Comparison of ENCODE assay signal across 13 cellular contexts in the genomic region with DNA sequence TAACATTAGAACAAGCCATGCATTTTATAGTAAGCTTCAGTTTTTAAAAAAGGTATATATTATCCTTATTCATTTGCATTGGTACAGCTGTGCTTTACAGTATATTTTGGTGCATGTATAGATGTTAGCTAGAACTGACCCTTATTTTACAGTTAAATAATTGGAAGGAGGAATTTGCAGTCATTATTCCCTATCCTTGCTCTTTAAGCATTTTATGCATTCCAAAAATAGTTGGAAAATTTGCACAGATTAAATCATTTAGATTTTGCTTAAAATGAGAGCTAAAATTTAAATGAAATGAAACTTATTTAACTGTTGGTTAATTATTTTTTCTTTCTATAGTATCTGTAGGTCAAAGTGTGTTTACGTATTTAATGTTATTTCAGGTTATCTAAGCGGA.
DNase-seq lines count a peak whose midpoint lies in the region; ATAC-seq, FAIRE-seq and TF ChIP-seq lines count a peak whose summit lies in the region.
"Had no signal": no experiment of that assay in that cellular context is flagged by ENCODE, and none has a peak within 500 bp of the region (broad histone marks: within the 10 kb centered on the region; RNA-seq: fewer than 3 reads in every experiment).

No MANE protein-coding gene starts in this region.

- H3K9ac ChIP-seq in OCI-LY1 (ENCODE audit: low read length): no peak overlapping the region
- no peak overlapping the region for H3K9ac ChIP-seq in neural progenitor cell

- H3K27me3 ChIP-seq in OCI-LY1 (ENCODE audit: insufficient read depth, low read length) (no peaks in the 10 kb centered on the region), neural progenitor cell (no peaks in the 10 kb centered on the region), BE2C (no peaks in the 10 kb centered on the region)

- H3K79me2 ChIP-seq in OCI-LY1 (ENCODE audit: insufficient read depth, low read length) (no peaks in the 10 kb centered on the region), neural progenitor cell (ENCODE audit: low read depth) (no peaks in the 10 kb centered on the region)

- no peaks in the 10 kb centered on the region for H3K9me3 ChIP-seq in A549
- no peaks in the 10 kb centered on the region for H3K9me3 ChIP-seq in OCI-LY1 (ENCODE audit: low read length)
- H3K9me3 ChIP-seq in neural progenitor cell (ENCODE audit: low read depth): no peaks in the 10 kb centered on the region
- H3K9me3 ChIP-seq in BE2C: no peaks in the 10 kb centered on the region

- TF ChIP-seq CTCF in A549 (IDR thresholded peaks at IDR 0.05): no peak
- TF ChIP-seq CTCF in OCI-LY1 (IDR thresholded peaks at IDR 0.05; ENCODE audit: low read length): no peak
- no peak for TF ChIP-seq CTCF in epithelial cell of proximal tubule (conservative IDR thresholded peaks at IDR 0.05; ENCODE audit: low read depth, low read length)
- no peak for TF ChIP-seq CTCF in neural progenitor cell (IDR thresholded peaks at IDR 0.05)
- no peak for TF ChIP-seq CTCF in BE2C (IDR thresholded peaks at IDR 0.05; ENCODE audit: low read depth, low read length)

- no peaks in the 10 kb centered on the region for H3K9me2 ChIP-seq in OCI-LY1 (ENCODE audit: low read depth, low read length)

- H3K36me3 Mint-ChIP-seq in neural progenitor cell: no peaks in the 10 kb centered on the region
- H3K36me3 Mint-ChIP-seq: naive B cell had no signal

- no peak overlapping the region for H2AFZ ChIP-seq in OCI-LY1 (ENCODE audit: low read length)
- no peak overlapping the region for H2AFZ ChIP-seq in neural progenitor cell (replicated peaks)

- peak overlapping the region; percentile 5 for H3K27ac Mint-ChIP-seq in neural progenitor cell
- H3K27ac Mint-ChIP-seq: activated CD4-positive, alpha-beta T cell treated with anti-CD3 and anti-CD28 coated beads for 36 hours; activated naive CD4-positive, alpha-beta T cell treated with anti-CD3 and anti-CD28 coated beads for 36 hours had no signal

- H3K27ac ChIP-seq in A549 (no peak overlapping the region), OCI-LY1 (ENCODE audit: low read depth, low read length, poor library complexity, severe bottlenecking) (no peak overlapping the region), neural progenitor cell (peak overlapping the region; percentile 9)

- H3K4me3 ChIP-seq in A549 (peak overlapping the region; percentile 36; the same call in 2 of the 3 replicates), OCI-LY1 (ENCODE audit: low read depth, low read length, poor library complexity, severe bottlenecking) (peak overlapping the region; percentile 28), epithelial cell of proximal tubule (ENCODE audit: low read depth, low read length) (peak overlapping the region; percentile 57), neural progenitor cell (no peak overlapping the region), BE2C (ENCODE audit: low read depth, low read length) (no peak overlapping the region)

- no peak for TF ChIP-seq RAD21 in A549 (conservative IDR thresholded peaks at IDR 0.05 in 1 of 2, IDR thresholded peaks at IDR 0.05 in 1 of 2)

- H3K4me1 ChIP-seq in A549: no peaks in the 10 kb centered on the region
- H3K4me1 ChIP-seq in OCI-LY1 (ENCODE audit: insufficient read depth, low read length, severe bottlenecking): peaks cover 6% of the 10 kb centered on the region
- H3K4me1 ChIP-seq in neural progenitor cell: peaks cover 15% of the 10 kb centered on the region
- H3K4me1 ChIP-seq in BE2C: 0 out of 2 replicates have a peak, but pooled peaks cover 3% of the 10 kb centered on the region

- no peak overlapping the region for H3K4me3 Mint-ChIP-seq in neural progenitor cell
- H3K4me3 Mint-ChIP-seq: activated CD4-positive, alpha-beta T cell treated with anti-CD3 and anti-CD28 coated beads for 36 hours; activated naive CD4-positive, alpha-beta T cell treated with anti-CD3 and anti-CD28 coated beads for 36 hours had no signal

- H3K4me2 ChIP-seq in A549: peak overlapping the region; percentile 62
- H3K4me2 ChIP-seq in OCI-LY1 (ENCODE audit: low read length): peak overlapping the region; percentile 7; the same call in 1 of the 2 replicates
- peak overlapping the region; percentile 14 for H3K4me2 ChIP-seq in neural progenitor cell

- WGBS in A549 (ENCODE audit: missing lambda C conversion rate): 47% methylated on average over 2 of the region's 2 CpGs

- CTCF ChIA-PET in A549 (lab: Yijun Ruan, JAX): no interaction called here

- no peak for TF ChIP-seq POLR2A in A549 (IDR thresholded peaks at IDR 0.05; ENCODE audit: low read length)

- FAIRE-seq in A549 (lab: Jason Lieb, UNC): no peak

- TF ChIP-seq EP300 in A549 (IDR thresholded peaks at IDR 0.05): no peak

- peaks cover 3% of the 10 kb centered on the region for H3K9me3 Mint-ChIP-seq in neural progenitor cell
- H3K9me3 Mint-ChIP-seq: activated naive CD4-positive, alpha-beta T cell treated with anti-CD3 and anti-CD28 coated beads for 36 hours had no signal

- POLR2A ChIA-PET in A549 (lab: Yijun Ruan, JAX): no interaction called here

- no peak for DNase-seq in A549 (ENCODE audit: low read depth in 1 of 2, low spot score in 1 of 2)
- DNase-seq in epithelial cell of proximal tubule (ENCODE audit: low read depth): no peak
- DNase-seq in neural progenitor cell (ENCODE audit: low spot score): no peak
- no peak for DNase-seq in cerebellar nuclear complex (lab: John Stamatoyannopoulos, UW)
- DNase-seq in BE2C: no peak
- DNase-seq: activated CD4-positive, alpha-beta T cell treated with anti-CD3 and anti-CD28 coated beads for 36 hours; activated naive CD4-positive, alpha-beta T cell treated with anti-CD3 and anti-CD28 coated beads for 36 hours; naive B cell; NCI-H1694 treated with DMSO at 0.1 percent for 48 hours; stimulated activated CD4-positive, alpha-beta T cell treated with anti-CD3 and anti-CD28 coated beads, Interleukin-4, amount 100 ng/mL, for 1 hour had no signal

- H3K36me3 ChIP-seq in OCI-LY1 (ENCODE audit: insufficient read depth, low read length) (no peaks in the 10 kb centered on the region), neural progenitor cell (no peaks in the 10 kb centered on the region), BE2C (no peaks in the 10 kb centered on the region)

- H3K27me3 Mint-ChIP-seq in neural progenitor cell (ENCODE audit: insufficient read depth, low read depth): no peaks in the 10 kb centered on the region
- H3K27me3 Mint-ChIP-seq: activated CD4-positive, alpha-beta T cell treated with anti-CD3 and anti-CD28 coated beads for 36 hours; naive B cell had no signal

- H4K20me1 ChIP-seq in OCI-LY1 (ENCODE audit: insufficient read depth, low read length) (no peaks in the 10 kb centered on the region), neural progenitor cell (ENCODE audit: low read depth) (no peaks in the 10 kb centered on the region)

- H3F3A ChIP-seq in OCI-LY1 (ENCODE audit: insufficient read depth, low read length) (no peaks in the 10 kb centered on the region), neural progenitor cell (ENCODE audit: low read depth) (peaks cover 11% of the 10 kb centered on the region)

- H3K4me1 Mint-ChIP-seq in neural progenitor cell: peaks cover 7% of the 10 kb centered on the region
- H3K4me1 Mint-ChIP-seq: activated CD4-positive, alpha-beta T cell treated with anti-CD3 and anti-CD28 coated beads for 36 hours had no signal

- ATAC-seq in A549: no peak
- no peak for ATAC-seq in GM18907 (IDR thresholded peaks at IDR 0.05; ENCODE audit: unreplicated experiment)
- ATAC-seq in HG03457 (IDR thresholded peaks at IDR 0.05; ENCODE audit: unreplicated experiment): no peak
- ATAC-seq: activated CD4-positive, alpha-beta T cell treated with anti-CD3 and anti-CD28 coated beads for 36 hours had no signal

TF ChIP-seq in A549, 52 proteins besides CTCF, POLR2A, EP300 and RAD21:
- TF ChIP-seq JUNB (IDR thresholded peaks at IDR 0.05): no peak
- no peak for TF ChIP-seq TFCP2L1 (CRISPR knock-in tag; IDR thresholded peaks at IDR 0.05)
- TF ChIP-seq NR3C1 (IDR thresholded peaks at IDR 0.05): no peak
- TF ChIP-seq, protein P1, sequence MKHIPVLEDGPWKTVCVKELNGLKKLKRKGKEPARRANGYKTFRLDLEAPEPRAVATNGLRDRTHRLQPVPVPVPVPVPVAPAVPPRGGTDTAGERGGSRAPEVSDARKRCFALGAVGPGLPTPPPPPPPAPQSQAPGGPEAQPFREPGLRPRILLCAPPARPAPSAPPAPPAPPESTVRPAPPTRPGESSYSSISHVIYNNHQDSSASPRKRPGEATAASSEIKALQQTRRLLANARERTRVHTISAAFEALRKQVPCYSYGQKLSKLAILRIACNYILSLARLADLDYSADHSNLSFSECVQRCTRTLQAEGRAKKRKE (CRISPR knock-in tag; IDR thresholded peaks at IDR 0.05; ENCODE audit: low read depth): no peak
- no peak for TF ChIP-seq NFE2L2 (conservative IDR thresholded peaks at IDR 0.05; ENCODE audit: low read length)

Comparison
In these comparisons a context has a peak if more than half of its experiments do, and no peak if none do; other contexts are left out.
1. H3K4me2 ChIP-seq: peak in every context shown above with its lines; median percentile 62 in A549; 14 in neural progenitor cell; 7 in OCI-LY1.
2. H3K4me3 ChIP-seq: peak in A549 (single experiment), OCI-LY1 (single experiment) and epithelial cell of proximal tubule (single experiment); none in neural progenitor cell (single experiment) and BE2C (single experiment).